Comparison of ENCODE assay signal across 1 cellular context in the genomic region with DNA sequence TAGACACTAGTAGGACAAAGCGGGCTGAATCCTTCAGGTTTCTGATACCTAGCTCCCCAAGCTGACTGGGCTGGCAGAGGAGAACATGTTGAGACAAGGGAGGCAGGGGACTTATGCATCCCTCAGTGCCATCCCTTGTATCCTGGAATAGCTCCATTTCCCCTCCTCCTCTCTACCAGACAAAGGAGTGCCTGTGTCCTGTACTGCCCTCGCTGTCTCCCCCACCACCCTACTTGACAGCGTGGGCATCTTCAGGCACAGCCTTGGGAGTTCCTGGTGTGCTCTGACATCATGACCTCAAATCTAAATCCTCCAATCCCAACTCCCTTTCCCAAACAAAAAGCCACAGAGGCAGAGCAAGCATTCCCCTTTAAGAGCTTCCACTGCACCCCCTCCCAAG.
TF ChIP-seq lines count a peak whose summit lies in the region.

No MANE protein-coding gene starts in this region.

TF ChIP-seq in H1, 55 proteins besides CTCF, POLR2A, EP300 and RAD21:
- TF ChIP-seq CEBPB (IDR thresholded peaks at IDR 0.05; ENCODE audit: low read depth, low read length), result no peak
- TF ChIP-seq PHF8 (conservative IDR thresholded peaks at IDR 0.05; ENCODE audit: low read depth, low read length), result no peak
- TF ChIP-seq SP1 (IDR thresholded peaks at IDR 0.05; ENCODE audit: low read depth, low read length), result no peak
- TF ChIP-seq EZH2 (IDR thresholded peaks at IDR 0.05; ENCODE audit: low read depth, low read length, severe bottlenecking), result no peak
- no peak for TF ChIP-seq SP2 (IDR thresholded peaks at IDR 0.05; ENCODE audit: low read length)
- TF ChIP-seq NANOG (IDR thresholded peaks at IDR 0.05; ENCODE audit: insufficient read depth, low read depth, low read length, poor library complexity, severe bottlenecking), result no peak
- TF ChIP-seq CHD7 (IDR thresholded peaks at IDR 0.05; ENCODE audit: insufficient replicate concordance, low read length), result no peak
- no peak for TF ChIP-seq KDM5A (IDR thresholded peaks at IDR 0.05; ENCODE audit: low read length)
- TF ChIP-seq MAX (IDR thresholded peaks at IDR 0.05), result no peak
- TF ChIP-seq TAF7 (optimal IDR thresholded peaks at IDR 0.05; ENCODE audit: borderline replicate concordance, low read depth, low read length), result no peak
- TF ChIP-seq ATF3 (IDR thresholded peaks at IDR 0.05; ENCODE audit: insufficient read depth, low read depth, low read length), result no peak
- no peak for TF ChIP-seq EGR1 (IDR thresholded peaks at IDR 0.05; ENCODE audit: borderline replicate concordance, low read depth, low read length)
- TF ChIP-seq CBX8 (IDR thresholded peaks at IDR 0.05; ENCODE audit: borderline replicate concordance, low read depth, low read length), result no peak
- TF ChIP-seq RNF2 (IDR thresholded peaks at IDR 0.05; ENCODE audit: borderline replicate concordance, low read depth, low read length, missing control alignments, poor library complexity, severe bottlenecking), result no peak
- no peak for TF ChIP-seq SIN3A (conservative IDR thresholded peaks at IDR 0.05 in 1 of 2, IDR thresholded peaks at IDR 0.05 in 1 of 2; ENCODE audit: low read depth in 1 of 2, low read length in 2 of 2)
- TF ChIP-seq BACH1 (IDR thresholded peaks at IDR 0.05; ENCODE audit: low read length), result no peak
